Comparison of ENCODE assay signal across 8 cellular contexts in genomic region chr12:122336015-122336946, GRCh38.
DNase-seq lines count a peak whose midpoint lies in the region; ATAC-seq and TF ChIP-seq lines count a peak whose summit lies in the region.

No MANE protein-coding gene starts in this region.

- intact Hi-C loops in Panc1 (cut with micrococcal nuclease; ENCODE audit: unreplicated experiment): no loop called here

- TF ChIP-seq CTCF in AG04449 (IDR thresholded peaks at IDR 0.05; ENCODE audit: insufficient read depth, low read length, missing control alignments): peak; percentile 37
- peak; percentile 95 for TF ChIP-seq CTCF in Panc1 (IDR thresholded peaks at IDR 0.05)
- TF ChIP-seq CTCF in hepatocyte (IDR thresholded peaks at IDR 0.05; ENCODE audit: poor library complexity): peak; percentile 62

- H3K4me1 ChIP-seq in Panc1 (ENCODE audit: control insufficient read depth, insufficient read depth, low read length) (no peaks in the 10 kb centered on the region), hepatocyte (ENCODE audit: insufficient read depth) (no peaks in the 10 kb centered on the region)

- H3K27ac ChIP-seq in Panc1 (ENCODE audit: low read length): no peak overlapping the region
- H3K27ac ChIP-seq in hepatocyte: no peak overlapping the region

- H2AFZ ChIP-seq in hepatocyte: no peak overlapping the region

- in situ Hi-C loops in Panc1 (cut with HindIII; ENCODE audit: low pct_unique_long_range_greater_than_20kb, low sequenced_read_pairs): no loop called here

- WGBS in hepatocyte (ENCODE audit: low lambda C conversion rate, missing lambda C conversion rate): 79% methylated on average over 8 of the region's 8 CpGs

- H3K9me3 ChIP-seq in Panc1 (ENCODE audit: control insufficient read depth, insufficient read depth, low read depth, low read length): no peaks in the 10 kb centered on the region
- H3K9me3 ChIP-seq in hepatocyte (ENCODE audit: low read depth): no peaks in the 10 kb centered on the region

- no peaks in the 10 kb centered on the region for H4K20me1 ChIP-seq in hepatocyte (ENCODE audit: insufficient read depth, poor library complexity, severe bottlenecking)

- CTCF ChIA-PET in AG04449 (lab: Yijun Ruan, JAX): interaction anchor here (0.6 to 6.9 kb wide), 12 partner anchors 9 to 165 kb away, joined by 3 to 48 read pairs (median 8); partner anchors contain the start of gene ZCCHC8
- CTCF ChIA-PET in Panc1 (lab: Charles Lee): interaction anchor here (0.7 to 1.0 kb wide), 3 partner anchors 10 to 190 kb away, joined by 3 read pairs; partner anchors contain the start of gene RSRC2

- POLR2A ChIA-PET in AG04449 (lab: Yijun Ruan, JAX): no interaction called here
- POLR2A ChIA-PET in Panc1 (lab: Charles Lee): no interaction called here

- ATAC-seq in Panc1 (peak; percentile 65; the same call in 1 of the 2 replicates), GM21423 (IDR thresholded peaks at IDR 0.05; ENCODE audit: unreplicated experiment) (no peak), GM18870 (IDR thresholded peaks at IDR 0.05; ENCODE audit: unreplicated experiment) (no peak)

- H3K9me2 ChIP-seq in hepatocyte (replicated peaks; ENCODE audit: insufficient read depth): no peaks in the 10 kb centered on the region

- H3K36me3 ChIP-seq in Panc1 (ENCODE audit: control insufficient read depth, insufficient read depth, low read length) (peaks cover 15% of the 10 kb centered on the region), hepatocyte (replicated peaks; ENCODE audit: insufficient read depth, low read depth) (no peaks in the 10 kb centered on the region)

- H3K4me2 ChIP-seq in hepatocyte: no peak overlapping the region

- H3K79me2 ChIP-seq in hepatocyte: no peaks in the 10 kb centered on the region

- DNase-seq in AG04449 (ENCODE audit: low read depth, low spot score) (no peak), GM19238 (ENCODE audit: insufficient read length, low spot score) (peak; percentile 13), Panc1 (ENCODE audit: low read depth, low spot score) (no peak), hepatocyte (ENCODE audit: low spot score) (peak; percentile 47)
- DNase-seq in activated T-helper 9 cell treated with anti-CD3 and anti-CD28 coated beads, Interleukin-2, amount 50 U/mL, for 16 hours (ENCODE audit: low read depth): peak; percentile 9
- peak; percentile 10 for DNase-seq in stimulated activated CD8-positive, alpha-beta memory T cell treated with anti-CD3 and anti-CD28 coated beads, Interleukin-12 subunit alpha, Interleukin-12 subunit beta, amount 100 ng/mL, for 1 hour (ENCODE audit: low read depth)

- no peaks in the 10 kb centered on the region for H3K27me3 ChIP-seq in Panc1 (ENCODE audit: control insufficient read depth, insufficient read depth, low read length)
- H3K27me3 ChIP-seq in hepatocyte: no peaks in the 10 kb centered on the region

- no peak overlapping the region for H3K4me3 ChIP-seq in AG04449 (ENCODE audit: low read depth, low read length)
- H3K4me3 ChIP-seq in Panc1 (ENCODE audit: low read depth in 2 of 2, low read length in 2 of 2): no peak overlapping the region
- H3K4me3 ChIP-seq in hepatocyte: no peak overlapping the region

- TSS peak; percentile 74 for BruUV-seq in Panc1 (replicated peaks; lab: Mats Ljungman, UMichigan)

Comparison
In these comparisons a context has a peak if more than half of its experiments do, and no peak if none do; other contexts are left out.
1. DNase-seq: peak in GM19238 (single experiment), activated T-helper 9 cell treated with anti-CD3 and anti-CD28 coated beads, Interleukin-2, amount 50 U/mL, for 16 hours (single experiment), hepatocyte (single experiment) and stimulated activated CD8-positive, alpha-beta memory T cell treated with anti-CD3 and anti-CD28 coated beads, Interleukin-12 subunit alpha, Interleukin-12 subunit beta, amount 100 ng/mL, for 1 hour (single experiment); none in AG04449 (single experiment) and Panc1 (single experiment).
2. CTCF ChIP-seq: peak in every context shown above with its lines; median percentile 95 in Panc1; 62 in hepatocyte; 37 in AG04449.